ENCODE assay signal across 10 cellular contexts in the genomic region with DNA sequence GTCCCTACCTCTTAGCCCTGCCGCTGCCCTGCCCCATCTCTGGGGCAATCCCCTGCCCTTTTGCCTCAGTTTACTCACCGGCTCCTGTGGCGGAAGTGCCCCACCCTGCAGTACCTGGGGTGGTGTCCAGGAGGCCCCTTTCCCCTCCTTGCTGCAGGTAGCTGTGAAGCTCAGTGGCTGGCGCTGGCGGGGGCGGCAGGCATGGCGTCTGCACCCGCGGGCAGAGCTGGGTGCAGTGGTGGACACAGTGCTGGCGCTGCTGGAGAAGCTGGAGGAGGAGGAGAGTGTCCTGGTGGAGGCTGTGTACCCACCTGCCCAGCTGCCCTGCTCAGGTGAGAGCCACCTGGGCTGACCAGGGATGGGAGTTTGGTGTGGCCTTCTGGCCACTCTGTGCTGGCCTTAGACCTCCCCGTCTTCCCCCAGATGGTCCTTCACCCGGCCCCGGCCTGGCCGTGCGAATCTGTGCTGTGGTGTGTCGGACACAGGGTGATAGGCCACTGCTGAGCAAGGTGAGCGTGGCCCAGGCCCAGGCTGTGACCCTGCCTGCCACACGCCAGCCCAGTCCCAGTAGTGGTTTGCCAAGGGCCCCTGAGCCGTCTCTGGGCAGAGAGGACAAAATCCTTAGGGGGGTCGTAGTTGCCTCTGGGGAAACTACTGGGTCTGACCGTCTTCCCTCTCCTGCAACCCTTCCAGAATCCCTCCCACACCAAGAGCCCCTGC. TPM values are rescaled to one million over a fixed set of nuclear protein-coding genes. Genes with fewer than 3 reads are reported as not detected.
A peak's percentile ranks its signal among the peaks of the same experiment; 100 is the strongest.
DNase-seq lines count a peak whose midpoint lies in the region; ATAC-seq and TF ChIP-seq lines count a peak whose summit lies in the region.
"Had no signal": no experiment of that assay in that cellular context is flagged by ENCODE, and none has a peak within 500 bp of the region (broad histone marks: within the 10 kb centered on the region; RNA-seq: fewer than 3 reads in every experiment).

No MANE protein-coding gene starts in this region.

- no peak overlapping the region for H3K27ac Mint-ChIP-seq in osteocyte (ENCODE audit: unreplicated experiment)

- peaks cover 21% of the 10 kb centered on the region for H3K4me1 Mint-ChIP-seq in osteocyte (ENCODE audit: unreplicated experiment)

- no peaks in the 10 kb centered on the region for H3K9me3 ChIP-seq in KOPT-K1 (ENCODE audit: insufficient read depth, low read length, poor library complexity, severe bottlenecking)

- no peak for TF ChIP-seq CTCF in C4-2B (conservative IDR thresholded peaks at IDR 0.05)
- no peak for TF ChIP-seq CTCF in osteocyte (IDR thresholded peaks at IDR 0.05)

- DNase-seq in osteocyte (ENCODE audit: extremely low spot score, unreplicated experiment) (no peak), epidermal melanocyte (ENCODE audit: insufficient read length, low spot score) (no peak), HPDE6-E6E7 (ENCODE audit: extremely low spot score) (no peak), anterior cingulate cortex (lab: John Stamatoyannopoulos, UW) (no peak)
- DNase-seq: SIG-M5 had no signal

- H3K36me3 ChIP-seq in KOPT-K1 (ENCODE audit: insufficient read depth, low read length), result no peaks in the 10 kb centered on the region

- H3K27ac ChIP-seq in C4-2B (peak overlapping the region; percentile 87), KOPT-K1 (ENCODE audit: low read depth, low read length, poor library complexity, severe bottlenecking) (peak overlapping the region; percentile 91), angular gyrus (ENCODE audit: low read depth, low read length) (peak overlapping the region; percentile 84)
- H3K27ac ChIP-seq: HL-60 had no signal

- no peaks in the 10 kb centered on the region for H3K27me3 Mint-ChIP-seq in osteocyte (ENCODE audit: unreplicated experiment)

- H3K36me3 Mint-ChIP-seq in osteocyte (ENCODE audit: unreplicated experiment), result no peaks in the 10 kb centered on the region

- no peaks in the 10 kb centered on the region for H3K9me3 Mint-ChIP-seq in osteocyte (ENCODE audit: unreplicated experiment)

- no peak for ATAC-seq in GM18498 (IDR thresholded peaks at IDR 0.05; ENCODE audit: unreplicated experiment)

- H3K4me3 Mint-ChIP-seq in osteocyte (ENCODE audit: unreplicated experiment), result peak overlapping the region; percentile 14

RNA-seq across cellular contexts. Expression of a gene that starts 4.0 kb away (rescaled TPM):
- 0.24 and 0.27 TPM in 2 replicates for total RNA-seq in osteocyte

RNA-seq across cellular contexts. Expression of a gene that starts 8.8 kb away (rescaled TPM):
- 42.7 and 49.5 TPM in 2 replicates for total RNA-seq in osteocyte

RNA-seq across cellular contexts. Expression of a gene that starts 15.6 kb away (rescaled TPM):
- total RNA-seq in osteocyte, result not detected in 2 replicates

RNA-seq across cellular contexts. Expression of a gene that starts 17.8 kb away (rescaled TPM):
- 132 and 140 TPM in 2 replicates for total RNA-seq in osteocyte

RNA-seq across cellular contexts. Expression of a gene that starts 18.0 kb away (rescaled TPM):
- 0.89 and 1.2 TPM in 2 replicates for total RNA-seq in osteocyte
